In genomic region chr19:28422791-28423650, GRCh38 we compare ENCODE assay signal across 28 cellular contexts.
"Had no signal": no experiment of that assay in that cellular context is flagged by ENCODE, and none has a peak within 500 bp of the region (broad histone marks: within the 10 kb centered on the region; RNA-seq: fewer than 3 reads in every experiment).

No MANE protein-coding gene starts in this region.

- H3K9me3 ChIP-seq: MG63 had no signal

- H3K27ac Mint-ChIP-seq: activated B cell treated with CpG ODN at 0.5 μM for 24 hours; activated CD4-positive, alpha-beta T cell treated with anti-CD3 and anti-CD28 coated beads, Interleukin-2, amount 10 ng/mL, durations not matched to agents 24 days and 14 days; activated CD8-positive, alpha-beta memory T cell treated with anti-CD3 and anti-CD28 coated beads, Interleukin-2, amount 10 ng/mL, durations not matched to agents 7 days and 5 days; activated naive CD4-positive, alpha-beta T cell treated with anti-CD3 and anti-CD28 coated beads, Interleukin-2, amount 50 U/mL, for 24 hours; activated T-cell treated with anti-CD3 and anti-CD28 coated beads, Interleukin-2, amount 50 U/mL, for 24 hours; activated T-helper 1 cell treated with anti-CD3 and anti-CD28 coated beads, Interleukin-12 subunit alpha, Interleukin-12 subunit beta, Interleukin-2, Interleukin-4 antibody, amounts not matched to agents 30 ng/mL and 10 ng/mL and 1 ng/mL, durations not matched to agents 14 hours and 24 hours and 36 hours; T-helper 1 cell treated with Interleukin-12 subunit alpha and Interleukin-12 subunit beta and Interleukin-4 antibody, amounts not matched to agents 30 μg/mL and 1 μg/mL, for 36 hours had no signal

- H3K9me3 Mint-ChIP-seq: activated CD4-positive, alpha-beta T cell treated with anti-CD3 and anti-CD28 coated beads, Interleukin-2, amount 10 ng/mL, durations not matched to agents 24 days and 14 days; activated naive CD4-positive, alpha-beta T cell treated with anti-CD3 and anti-CD28 coated beads, Interleukin-2, amount 50 U/mL, for 24 hours; activated T-cell treated with anti-CD3 and anti-CD28 coated beads, Interleukin-2, amount 50 U/mL, for 24 hours; activated T-helper 1 cell treated with anti-CD3 and anti-CD28 coated beads, Interleukin-12 subunit alpha, Interleukin-12 subunit beta, Interleukin-2, Interleukin-4 antibody, amounts not matched to agents 30 ng/mL and 10 ng/mL and 1 ng/mL, durations not matched to agents 14 hours and 24 hours and 36 hours; T-helper 1 cell treated with Interleukin-12 subunit alpha and Interleukin-12 subunit beta and Interleukin-4 antibody, amounts not matched to agents 30 μg/mL and 1 μg/mL, for 36 hours had no signal

- H3K4me1 ChIP-seq: breast epithelium had no signal

- H3K4me3 ChIP-seq: breast epithelium, MG63 had no signal

- H3K27me3 ChIP-seq: MG63 had no signal

- DNase-seq: activated B cell treated with CpG ODN at 0.5 μM for 24 hours; activated CD4-positive, alpha-beta T cell treated with anti-CD3 and anti-CD28 coated beads for 1 hour; activated CD4-positive, alpha-beta T cell treated with anti-CD3 and anti-CD28 coated beads, Interleukin-2, amount 10 ng/mL, durations not matched to agents 24 days and 14 days; activated CD4-positive, alpha-beta T cell treated with anti-CD3 and anti-CD28 coated beads, Interleukin-2, amount 50 U/mL, for 48 hours; activated CD8-positive, alpha-beta memory T cell treated with anti-CD3 and anti-CD28 coated beads, Interleukin-2, amount 10 ng/mL, durations not matched to agents 7 days and 5 days; activated effector memory CD4-positive, alpha-beta T cell treated with Interleukin-2 at 50 U/mL for 16 hours; activated naive CD4-positive, alpha-beta T cell; activated T-cell treated with anti-CD3 and anti-CD28 coated beads, Interleukin-2, amount 50 U/mL, for 24 hours; aorta; caudate nucleus; MG63; MV-4-11; NCI-H1092 treated with DMSO at 0.1 percent for 48 hours; NCI-H1417 treated with DMSO at 0.1 percent for 48 hours; NCI-H1694; NCI-H2029; NCI-H2107; NCI-H2171 treated with DMSO at 0.1 percent for 48 hours; NCI-H226; NCI-H510A; NCI-H526 treated with DMSO at 0.1 percent for 48 hours; NCI-H82; SHP77 had no signal

- H3K4me1 Mint-ChIP-seq: activated B cell treated with CpG ODN at 0.5 μM for 24 hours; activated CD8-positive, alpha-beta memory T cell treated with anti-CD3 and anti-CD28 coated beads, Interleukin-2, amount 10 ng/mL, durations not matched to agents 7 days and 5 days had no signal

- H3K36me3 ChIP-seq: breast epithelium, MG63 had no signal

- H3K27me3 Mint-ChIP-seq: activated B cell treated with CpG ODN at 0.5 μM for 24 hours; activated CD4-positive, alpha-beta T cell treated with anti-CD3 and anti-CD28 coated beads, Interleukin-2, amount 10 ng/mL, durations not matched to agents 24 days and 14 days; activated CD8-positive, alpha-beta memory T cell treated with anti-CD3 and anti-CD28 coated beads, Interleukin-2, amount 10 ng/mL, durations not matched to agents 7 days and 5 days; activated naive CD4-positive, alpha-beta T cell treated with anti-CD3 and anti-CD28 coated beads, Interleukin-2, amount 50 U/mL, for 24 hours had no signal

- H3K36me3 Mint-ChIP-seq: activated CD8-positive, alpha-beta memory T cell treated with anti-CD3 and anti-CD28 coated beads, Interleukin-2, amount 10 ng/mL, durations not matched to agents 7 days and 5 days; activated naive CD4-positive, alpha-beta T cell treated with anti-CD3 and anti-CD28 coated beads, Interleukin-2, amount 50 U/mL, for 24 hours had no signal

- H3K4me3 Mint-ChIP-seq: activated B cell treated with CpG ODN at 0.5 μM for 24 hours; activated CD4-positive, alpha-beta T cell treated with anti-CD3 and anti-CD28 coated beads, Interleukin-2, amount 10 ng/mL, durations not matched to agents 24 days and 14 days; activated CD8-positive, alpha-beta memory T cell treated with anti-CD3 and anti-CD28 coated beads, Interleukin-2, amount 10 ng/mL, durations not matched to agents 7 days and 5 days; activated naive CD4-positive, alpha-beta T cell treated with anti-CD3 and anti-CD28 coated beads, Interleukin-2, amount 50 U/mL, for 24 hours; activated T-cell treated with anti-CD3 and anti-CD28 coated beads, Interleukin-2, amount 50 U/mL, for 24 hours; activated T-helper 1 cell treated with anti-CD3 and anti-CD28 coated beads, Interleukin-12 subunit alpha, Interleukin-12 subunit beta, Interleukin-2, Interleukin-4 antibody, amounts not matched to agents 30 ng/mL and 10 ng/mL and 1 ng/mL, durations not matched to agents 14 hours and 24 hours and 36 hours; T-helper 1 cell treated with Interleukin-12 subunit alpha and Interleukin-12 subunit beta and Interleukin-4 antibody, amounts not matched to agents 30 μg/mL and 1 μg/mL, for 36 hours had no signal

- FAIRE-seq: RCC 7860 had no signal

- H3K27ac ChIP-seq: breast epithelium had no signal

- ATAC-seq: activated CD8-positive, alpha-beta memory T cell treated with anti-CD3 and anti-CD28 coated beads, Interleukin-2, amount 10 ng/mL, durations not matched to agents 7 days and 5 days had no signal
